1 cellular context compared by ENCODE assay signal in the genomic region with DNA sequence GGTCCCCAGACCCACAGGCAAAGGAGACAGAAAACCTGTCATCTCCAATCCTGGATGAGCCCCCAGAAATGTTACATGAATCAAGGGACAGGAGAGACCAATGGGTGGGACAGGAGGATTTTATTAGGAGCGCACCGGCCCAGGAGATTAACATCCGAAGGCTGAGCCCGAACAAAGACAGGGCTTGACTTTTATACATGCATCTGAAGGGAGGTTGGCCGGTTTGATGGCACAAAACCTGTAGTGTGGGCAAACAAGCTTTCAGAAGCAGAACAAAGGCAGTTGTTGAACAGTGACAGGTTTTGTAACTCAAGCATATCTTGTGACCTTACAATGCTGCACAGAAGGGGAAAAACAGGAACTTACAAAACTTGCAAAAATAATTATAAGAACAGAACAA.
TF ChIP-seq lines count a peak whose summit lies in the region.

No MANE protein-coding gene starts in this region.

TF ChIP-seq in HepG2, 621 proteins besides CTCF, POLR2A, EP300 and RAD21 (continued from another document):
- TF ChIP-seq, protein P1, sequence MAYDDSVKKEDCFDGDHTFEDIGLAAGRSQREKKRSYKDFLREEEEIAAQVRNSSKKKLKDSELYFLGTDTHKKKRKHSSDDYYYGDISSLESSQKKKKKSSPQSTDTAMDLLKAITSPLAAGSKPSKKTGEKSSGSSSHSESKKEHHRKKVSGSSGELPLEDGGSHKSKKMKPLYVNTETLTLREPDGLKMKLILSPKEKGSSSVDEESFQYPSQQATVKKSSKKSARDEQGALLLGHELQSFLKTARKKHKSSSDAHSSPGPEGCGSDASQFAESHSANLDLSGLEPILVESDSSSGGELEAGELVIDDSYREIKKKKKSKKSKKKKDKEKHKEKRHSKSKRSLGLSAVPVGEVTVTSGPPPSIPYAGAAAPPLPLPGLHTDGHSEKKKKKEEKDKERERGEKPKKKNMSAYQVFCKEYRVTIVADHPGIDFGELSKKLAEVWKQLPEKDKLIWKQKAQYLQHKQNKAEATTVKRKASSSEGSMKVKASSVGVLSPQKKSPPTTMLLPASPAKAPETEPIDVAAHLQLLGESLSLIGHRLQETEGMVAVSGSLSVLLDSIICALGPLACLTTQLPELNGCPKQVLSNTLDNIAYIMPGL (CRISPR knock-in tag; IDR thresholded peaks at IDR 0.05; ENCODE audit: borderline replicate concordance in 1 of 2, low read depth in 1 of 2), result no peak
- TF ChIP-seq MED13 (CRISPR knock-in tag; IDR thresholded peaks at IDR 0.05), result no peak
- TF ChIP-seq, protein P2, sequence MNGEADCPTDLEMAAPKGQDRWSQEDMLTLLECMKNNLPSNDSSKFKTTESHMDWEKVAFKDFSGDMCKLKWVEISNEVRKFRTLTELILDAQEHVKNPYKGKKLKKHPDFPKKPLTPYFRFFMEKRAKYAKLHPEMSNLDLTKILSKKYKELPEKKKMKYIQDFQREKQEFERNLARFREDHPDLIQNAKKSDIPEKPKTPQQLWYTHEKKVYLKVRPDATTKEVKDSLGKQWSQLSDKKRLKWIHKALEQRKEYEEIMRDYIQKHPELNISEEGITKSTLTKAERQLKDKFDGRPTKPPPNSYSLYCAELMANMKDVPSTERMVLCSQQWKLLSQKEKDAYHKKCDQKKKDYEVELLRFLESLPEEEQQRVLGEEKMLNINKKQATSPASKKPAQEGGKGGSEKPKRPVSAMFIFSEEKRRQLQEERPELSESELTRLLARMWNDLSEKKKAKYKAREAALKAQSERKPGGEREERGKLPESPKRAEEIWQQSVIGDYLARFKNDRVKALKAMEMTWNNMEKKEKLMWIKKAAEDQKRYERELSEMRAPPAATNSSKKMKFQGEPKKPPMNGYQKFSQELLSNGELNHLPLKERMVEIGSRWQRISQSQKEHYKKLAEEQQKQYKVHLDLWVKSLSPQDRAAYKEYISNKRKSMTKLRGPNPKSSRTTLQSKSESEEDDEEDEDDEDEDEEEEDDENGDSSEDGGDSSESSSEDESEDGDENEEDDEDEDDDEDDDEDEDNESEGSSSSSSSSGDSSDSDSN (CRISPR knock-in tag; IDR thresholded peaks at IDR 0.05), result no peak
